Comparison of ENCODE assay signal across 8 cellular contexts in the genomic region with DNA sequence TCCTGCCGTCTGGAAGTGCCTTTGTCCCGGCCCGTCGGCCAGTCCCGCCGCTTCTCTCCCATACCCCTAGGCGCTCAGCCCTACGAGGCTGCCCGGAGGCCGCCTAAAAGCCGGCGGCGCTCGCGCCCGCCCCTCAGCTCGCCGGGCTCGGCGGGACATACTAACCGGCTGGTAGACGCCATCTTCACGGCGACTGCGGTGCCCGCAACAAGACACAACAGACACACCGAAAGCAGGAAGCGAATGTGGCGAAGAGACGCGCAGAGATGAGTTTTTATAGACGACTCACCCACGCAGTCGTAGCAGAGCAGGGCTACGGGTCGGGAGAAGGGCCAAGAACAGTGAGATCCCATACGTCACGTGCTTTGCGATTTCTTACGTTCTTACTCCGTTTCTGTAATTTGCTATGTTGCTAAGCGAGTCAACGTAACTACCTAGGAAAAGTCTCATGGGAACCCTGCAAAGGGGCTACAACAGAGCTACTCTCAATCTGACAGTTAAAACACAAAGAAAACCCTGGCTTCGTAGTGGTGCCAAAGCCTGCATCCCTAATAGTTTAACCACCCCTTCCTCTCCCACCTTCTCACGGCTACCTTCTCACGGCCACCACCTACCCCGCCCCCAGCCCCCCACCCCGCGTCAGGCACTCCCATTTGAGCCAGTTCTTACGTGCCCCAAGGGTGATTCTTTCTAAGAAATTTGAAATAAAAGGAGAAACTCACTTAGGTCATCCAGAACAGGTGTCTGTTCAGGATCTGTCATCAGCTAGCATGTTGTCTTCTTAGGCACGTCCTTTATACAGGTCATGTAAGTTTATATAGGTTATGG. TPM values are rescaled to one million over a fixed set of nuclear protein-coding genes. Genes with fewer than 3 reads are reported as not detected.
DNase-seq lines count a peak whose midpoint lies in the region; ATAC-seq and TF ChIP-seq lines count a peak whose summit lies in the region.

A gene with protein sequence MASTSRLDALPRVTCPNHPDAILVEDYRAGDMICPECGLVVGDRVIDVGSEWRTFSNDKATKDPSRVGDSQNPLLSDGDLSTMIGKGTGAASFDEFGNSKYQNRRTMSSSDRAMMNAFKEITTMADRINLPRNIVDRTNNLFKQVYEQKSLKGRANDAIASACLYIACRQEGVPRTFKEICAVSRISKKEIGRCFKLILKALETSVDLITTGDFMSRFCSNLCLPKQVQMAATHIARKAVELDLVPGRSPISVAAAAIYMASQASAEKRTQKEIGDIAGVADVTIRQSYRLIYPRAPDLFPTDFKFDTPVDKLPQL (minus strand): TSS at position 250 of the 828 bp plus-strand sequence. CDS start 68 bp downstream, at position 182.

- peak within 1 kb of the TSS; percentile 91 to 100 for H3K4me3 ChIP-seq in duodenal mucosa (ENCODE audit: low read depth in 1 of 2, low read length in 2 of 2)
- H3K4me3 ChIP-seq in right lobe of liver = peak within 1 kb of the TSS; percentile 89 to 95 (median 92)

- H3K4me1 ChIP-seq in duodenal mucosa (ENCODE audit: control insufficient read depth in 1 of 2, insufficient read depth in 2 of 2, low read length in 2 of 2) (peaks cover 18 to 22% of the 10 kb centered on the region in 2 donors), right lobe of liver (peaks cover 0 to 22% (median 5%) of the 10 kb centered on the region in 4 donors)

- H3K4me3 Mint-ChIP-seq in CD14-positive monocyte = peak within 1 kb of the TSS; percentile 92 to 98
- H3K4me3 Mint-ChIP-seq in activated CD4-positive, alpha-beta memory T cell treated with anti-CD3 and anti-CD28 coated beads for 36 hours = peak within 1 kb of the TSS; percentile 81

- H3K27me3 Mint-ChIP-seq in CD14-positive monocyte (ENCODE audit: low read depth in 3 of 3) = peaks cover 0 to 4% (median 0%) of the 10 kb centered on the region in 3 donors
- H3K27me3 Mint-ChIP-seq in activated CD4-positive, alpha-beta memory T cell treated with anti-CD3 and anti-CD28 coated beads for 36 hours = peaks cover 2% of the 10 kb centered on the region

- WGBS in right lobe of liver (ENCODE audit: insufficient coverage, low coverage, low lambda C conversion rate, missing lambda C conversion rate) = 0% methylated on average over 30 of the region's 51 CpGs

- POLR2A ChIA-PET in activated CD4-positive, alpha-beta memory T cell treated with anti-CD3 and anti-CD28 coated beads for 36 hours (lab: Charles Lee) = interaction anchor here (0.6 to 1.9 kb wide), 9 partner anchors 8 to 829 kb away, joined by 3 to 19 read pairs (median 3); a partner anchor contains a TSS

- H3K9me3 ChIP-seq in duodenal mucosa (ENCODE audit: control insufficient read depth in 1 of 2, low read length in 2 of 2) (no peaks in the 10 kb centered on the region), right lobe of liver (no peaks in the 10 kb centered on the region)

- H3K27ac Mint-ChIP-seq in CD14-positive monocyte = peak within 1 kb of the TSS; percentile 94 to 98 (median 97)
- peak within 1 kb of the TSS; percentile 84 for H3K27ac Mint-ChIP-seq in activated CD4-positive, alpha-beta memory T cell treated with anti-CD3 and anti-CD28 coated beads for 36 hours

- H3K36me3 Mint-ChIP-seq in CD14-positive monocyte = peaks cover 12 to 13% of the 10 kb centered on the region in 2 donors
- H3K36me3 Mint-ChIP-seq in activated CD4-positive, alpha-beta memory T cell treated with anti-CD3 and anti-CD28 coated beads for 36 hours = peaks cover 5% of the 10 kb centered on the region

- peaks cover 28% of the 10 kb centered on the region for H3K4me1 Mint-ChIP-seq in CD14-positive monocyte
- H3K4me1 Mint-ChIP-seq in activated CD4-positive, alpha-beta memory T cell treated with anti-CD3 and anti-CD28 coated beads for 36 hours (ENCODE audit: low read depth) = peaks cover 41% of the 10 kb centered on the region

- peak within 1 kb of the TSS; percentile 89 to 98 for H3K9ac ChIP-seq in duodenal mucosa (ENCODE audit: low read depth in 1 of 2, low read length in 2 of 2)

- TF ChIP-seq POLR2A in right lobe of liver (IDR thresholded peaks at IDR 0.05) = peak; percentile 91

- H3K27ac ChIP-seq in duodenal mucosa (ENCODE audit: low read depth, low read length) = peak within 1 kb of the TSS; percentile 88
- H3K27ac ChIP-seq in right lobe of liver = peak within 1 kb of the TSS; percentile 85 to 95 (median 94)

- CTCF ChIA-PET in activated CD4-positive, alpha-beta memory T cell treated with anti-CD3 and anti-CD28 coated beads for 36 hours (lab: Charles Lee) = interaction anchor here (1.3 to 6.4 kb wide), 2 partner anchors 14 to 207 kb away, joined by 3 to 54 read pairs; a partner anchor contains a TSS

- no peaks in the 10 kb centered on the region for H3K27me3 ChIP-seq in duodenal mucosa (ENCODE audit: control insufficient read depth in 1 of 2, insufficient read depth in 2 of 2, low read length in 2 of 2)
- H3K27me3 ChIP-seq in right lobe of liver = no peaks in the 10 kb centered on the region

- intact Hi-C loops in CD14-positive monocyte (cut with micrococcal nuclease) (loop anchor here (5.0 kb wide), 1 partner anchor 209 kb away; a partner anchor contains a TSS), right lobe of liver (cut with DNase I) (no loop called here)
- intact Hi-C loops in activated CD4-positive, alpha-beta memory T cell treated with anti-CD3 and anti-CD28 coated beads for 36 hours (cut with micrococcal nuclease) = loop anchor here (1.0 to 5.0 kb wide), 8 partner anchors 23 to 1977 kb away; a partner anchor contains a TSS

- peaks cover 0 to 7% of the 10 kb centered on the region in 2 donors for H3K36me3 ChIP-seq in duodenal mucosa (ENCODE audit: control insufficient read depth in 1 of 2, insufficient read depth in 2 of 2, low read length in 2 of 2)
- peaks cover 0 to 7% (median 5%) of the 10 kb centered on the region in 4 donors for H3K36me3 ChIP-seq in right lobe of liver

- ATAC-seq in GM19397 (IDR thresholded peaks at IDR 0.05; ENCODE audit: unreplicated experiment) (peak; percentile 93), HG03571 (IDR thresholded peaks at IDR 0.05; ENCODE audit: unreplicated experiment) (peak; percentile 92), right lobe of liver (peak; percentile 90 to 92 (median 92))

- TF ChIP-seq CTCF in CD14-positive monocyte (IDR thresholded peaks at IDR 0.05) (no peak), right lobe of liver (IDR thresholded peaks at IDR 0.05) (no peak)

- peaks cover 0 to 5% (median 0%) of the 10 kb centered on the region in 7 donors for H3K9me3 Mint-ChIP-seq in CD14-positive monocyte
- no peaks in the 10 kb centered on the region for H3K9me3 Mint-ChIP-seq in activated CD4-positive, alpha-beta memory T cell treated with anti-CD3 and anti-CD28 coated beads for 36 hours

- peak; percentile 94 for DNase-seq in CD14-positive monocyte (ENCODE audit: low spot score)
- peak; percentile 76 for DNase-seq in NCI-H82 treated with DMSO at 0.1 percent for 48 hours (lab: John Stamatoyannopoulos, UW; ENCODE audit: unreplicated experiment)
- DNase-seq in activated CD4-positive, alpha-beta memory T cell treated with anti-CD3 and anti-CD28 coated beads for 36 hours = peak; percentile 97
- peak; percentile 88 to 94 (median 92) for DNase-seq in right lobe of liver
- DNase-seq in stimulated activated CD4-positive, alpha-beta T cell treated with anti-CD3 and anti-CD28 coated beads, Interleukin-4, amount 100 ng/mL, for 4 hours = peak; percentile 84 to 92

RNA-seq across cellular contexts. Expression of the gene that starts here (rescaled TPM):
- polyA plus RNA-seq in CD14-positive monocyte = 10 to 100 TPM; 39.2 to 46.1 TPM
- 10 to 100 TPM; 34.2 to 39.4 TPM for total RNA-seq in activated CD4-positive, alpha-beta memory T cell treated with anti-CD3 and anti-CD28 coated beads for 36 hours
- total RNA-seq in right lobe of liver = 10 to 100 TPM in 5 of 6 experiments, 1 to 10 TPM in 1; 8.8 to 21.6 (median 15.9) TPM

Comparison
In these comparisons a context has a peak if more than half of its experiments do, and no peak if none do; other contexts are left out.
1. Peak in every context shown above with its lines: DNase-seq, ATAC-seq, H3K4me3 ChIP-seq and H3K27ac ChIP-seq.
2. intact Hi-C loops: an anchor here in CD14-positive monocyte (5.0 kb wide) and activated CD4-positive, alpha-beta memory T cell treated with anti-CD3 and anti-CD28 coated beads for 36 hours (1.0 to 5.0 kb wide); none called in right lobe of liver.